31 cellular contexts compared by ENCODE assay signal in the genomic region with DNA sequence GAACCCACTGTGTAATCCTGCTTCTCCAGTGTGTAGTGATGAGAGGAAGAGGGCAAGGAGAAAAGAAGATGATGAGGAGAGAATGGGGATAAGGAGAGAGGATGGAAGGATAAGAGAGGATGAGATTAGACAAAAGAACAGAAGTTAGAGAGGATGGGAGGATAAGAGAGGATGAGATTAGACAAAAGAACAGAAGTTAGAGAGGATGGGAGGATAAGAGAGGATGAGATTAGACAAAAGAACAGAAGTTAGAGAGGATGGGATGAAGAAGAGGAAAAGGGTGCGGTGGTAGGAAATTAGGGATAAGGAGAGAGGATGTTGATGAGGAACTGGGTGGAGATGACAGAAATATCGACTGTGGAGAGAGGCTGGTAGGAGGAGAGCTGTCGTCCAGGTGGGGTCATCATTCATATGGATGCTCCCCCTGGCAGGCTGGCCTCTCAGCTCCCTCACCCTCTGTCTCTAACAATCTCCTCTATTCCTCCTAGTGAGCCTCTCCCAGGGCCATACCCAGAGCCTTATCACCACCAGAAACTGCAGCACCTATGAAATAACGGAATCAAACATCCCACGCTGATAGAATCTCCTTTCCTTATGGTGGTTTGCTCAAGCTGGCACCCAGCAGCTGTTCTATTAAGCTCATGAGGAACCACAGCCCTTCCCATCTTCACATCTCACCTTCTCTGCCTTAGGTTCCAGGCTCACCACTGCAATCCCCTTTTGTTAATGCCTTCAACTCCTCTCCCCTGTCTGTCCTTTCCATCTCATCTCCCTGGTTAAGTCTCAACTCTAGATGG. TPM values are rescaled to one million over a fixed set of nuclear protein-coding genes. Genes with fewer than 3 reads are reported as not detected.
"Had no signal": no experiment of that assay in that cellular context is flagged by ENCODE, and none has a peak within 500 bp of the region (broad histone marks: within the 10 kb centered on the region; RNA-seq: fewer than 3 reads in every experiment).

No MANE protein-coding gene starts in this region.

- H3K4me3 ChIP-seq: ascending aorta, heart right ventricle, mucosa of descending colon, suprapubic skin, tibial nerve had no signal

- H3K27ac Mint-ChIP-seq: activated naive CD4-positive, alpha-beta T cell treated with anti-CD3 and anti-CD28 coated beads, Interleukin-2, amount 50 U/mL, for 72 hours; dendritic cell treated with granulocyte-macrophage colony-stimulating factor and Interleukin-4, amounts not matched to agents 40 ng/mL and 50 ng/mL, for 4 days; nephron progenitor cell; stimulated activated effector memory CD8-positive, alpha-beta T cell treated with anti-CD3 and anti-CD28 coated beads, Interleukin-12 subunit alpha, Interleukin-12 subunit beta, amount 100 ng/mL, for 72 hours; stimulated activated naive CD8-positive, alpha-beta T cell treated with anti-CD3 and anti-CD28 coated beads, Interleukin-15, amount 100 ng/mL, for 72 hours; T-helper 2 cell treated with Interferon-gamma antibody and Interleukin-4, amounts not matched to agents 5 μg/mL and 100 μg/mL, for 36 hours had no signal

- H2AFZ ChIP-seq: parathyroid adenoma had no signal

- H3K9me3 ChIP-seq: ascending aorta, heart right ventricle, mucosa of descending colon, suprapubic skin, tibial nerve had no signal

- H3K79me2 ChIP-seq: parathyroid adenoma had no signal

- H3K36me3 Mint-ChIP-seq: activated naive CD4-positive, alpha-beta T cell treated with anti-CD3 and anti-CD28 coated beads, Interleukin-2, amount 50 U/mL, for 72 hours; stimulated activated effector memory CD8-positive, alpha-beta T cell treated with anti-CD3 and anti-CD28 coated beads, Interleukin-12 subunit alpha, Interleukin-12 subunit beta, amount 100 ng/mL, for 72 hours had no signal

- H3K9ac ChIP-seq: parathyroid adenoma had no signal

- H3K4me3 Mint-ChIP-seq: dendritic cell treated with granulocyte-macrophage colony-stimulating factor and Interleukin-4, amounts not matched to agents 40 ng/mL and 50 ng/mL, for 4 days; nephron progenitor cell; stimulated activated effector memory CD8-positive, alpha-beta T cell treated with anti-CD3 and anti-CD28 coated beads, Interleukin-12 subunit alpha, Interleukin-12 subunit beta, amount 100 ng/mL, for 72 hours; stimulated activated naive CD8-positive, alpha-beta T cell treated with anti-CD3 and anti-CD28 coated beads, Interleukin-15, amount 100 ng/mL, for 72 hours; T-helper 2 cell treated with Interferon-gamma antibody and Interleukin-4, amounts not matched to agents 5 μg/mL and 100 μg/mL, for 36 hours had no signal

- DNase-seq: activated CD4-positive, alpha-beta T cell treated with anti-CD3 and anti-CD28 coated beads for 1 hour; activated CD4-positive, alpha-beta T cell treated with anti-CD3 and anti-CD28 coated beads, Interleukin-2, amount 50 U/mL, for 1 hour; activated T-cell treated with anti-CD3 and anti-CD28 coated beads, Interleukin-2, amount 50 U/mL, for 1 hour; brain microvascular endothelial cell; caudate nucleus; effector CD8-positive, alpha-beta T cell; erythroblast; foreskin fibroblast; heart right ventricle; islet precursor cell; left cardiac atrium; mesenchymal stem cell; mucosa of descending colon; nephron progenitor cell; nucleus accumbens; right cardiac atrium; stimulated activated CD4-positive, alpha-beta T cell treated with anti-CD3 and anti-CD28 coated beads, Interleukin-2, amount 100 ng/mL, for 24 hours; stimulated activated naive CD8-positive, alpha-beta T cell treated with anti-CD3 and anti-CD28 coated beads, Interleukin-15, amount 100 ng/mL, for 72 hours had no signal

- H3K36me3 ChIP-seq: ascending aorta, brain microvascular endothelial cell, heart right ventricle, suprapubic skin, tibial nerve had no signal

- H3K27me3 ChIP-seq: ascending aorta had no signal

- H3K27me3 Mint-ChIP-seq: stimulated activated naive CD8-positive, alpha-beta T cell treated with anti-CD3 and anti-CD28 coated beads, Interleukin-15, amount 100 ng/mL, for 72 hours had no signal

- H3K9me3 Mint-ChIP-seq: activated naive CD4-positive, alpha-beta T cell treated with anti-CD3 and anti-CD28 coated beads, Interleukin-2, amount 50 U/mL, for 72 hours; dendritic cell treated with granulocyte-macrophage colony-stimulating factor and Interleukin-4, amounts not matched to agents 40 ng/mL and 50 ng/mL, for 4 days; nephron progenitor cell; stimulated activated effector memory CD8-positive, alpha-beta T cell treated with anti-CD3 and anti-CD28 coated beads, Interleukin-12 subunit alpha, Interleukin-12 subunit beta, amount 100 ng/mL, for 72 hours; stimulated activated naive CD8-positive, alpha-beta T cell treated with anti-CD3 and anti-CD28 coated beads, Interleukin-15, amount 100 ng/mL, for 72 hours; T-helper 2 cell treated with Interferon-gamma antibody and Interleukin-4, amounts not matched to agents 5 μg/mL and 100 μg/mL, for 36 hours had no signal

- H3K27ac ChIP-seq: ascending aorta, brain microvascular endothelial cell, heart right ventricle, parathyroid adenoma, suprapubic skin, tibial nerve had no signal

- ATAC-seq: activated naive CD4-positive, alpha-beta T cell treated with anti-CD3 and anti-CD28 coated beads, Interleukin-2, amount 50 U/mL, for 72 hours; heart right ventricle; left cardiac atrium; mucosa of descending colon; right cardiac atrium; stimulated activated effector memory CD8-positive, alpha-beta T cell treated with anti-CD3 and anti-CD28 coated beads, Interleukin-12 subunit alpha, Interleukin-12 subunit beta, amount 100 ng/mL, for 72 hours; stimulated activated naive CD8-positive, alpha-beta T cell treated with anti-CD3 and anti-CD28 coated beads, Interleukin-15, amount 100 ng/mL, for 72 hours had no signal

RNA-seq across cellular contexts. Expression of a gene that starts 6.0 kb away (rescaled TPM):
- total RNA-seq: activated naive CD4-positive, alpha-beta T cell treated with anti-CD3 and anti-CD28 coated beads, Interleukin-2, amount 50 U/mL, for 72 hours; ascending aorta; heart right ventricle; left cardiac atrium; lower leg skin; pulmonary artery endothelial cell; right cardiac atrium; skeletal muscle tissue; suprapubic skin; tibial nerve; urinary bladder had no signal
- polyA plus RNA-seq: heart right ventricle, right cardiac atrium, urinary bladder had no signal

RNA-seq across cellular contexts. Expression of a gene that starts 8.3 kb away (rescaled TPM):
- total RNA-seq: ascending aorta, fibroblast of lung, left cardiac atrium, lower leg skin, mucosa of descending colon, pulmonary artery endothelial cell, right cardiac atrium, suprapubic skin, tibial nerve, urinary bladder had no signal
- polyA plus RNA-seq: fibroblast of lung, right cardiac atrium had no signal
